2 cellular contexts compared by ENCODE assay signal in genomic region chr6:137849709-137850093, GRCh38.
TF ChIP-seq lines count a peak whose summit lies in the region.

No MANE protein-coding gene starts in this region.

TF ChIP-seq in HCT116, 20 proteins besides CTCF, POLR2A, EP300 and RAD21:
- TF ChIP-seq ZBTB33 (IDR thresholded peaks at IDR 0.05; ENCODE audit: extremely low read depth, insufficient replicate concordance, low read length) (no peak), SP1 (IDR thresholded peaks at IDR 0.05; ENCODE audit: low read depth) (no peak), ATF3 (IDR thresholded peaks at IDR 0.05) (no peak), ELF1 (IDR thresholded peaks at IDR 0.05; ENCODE audit: borderline replicate concordance, low read depth) (no peak), EZH2phosphoT487 (IDR thresholded peaks at IDR 0.05; ENCODE audit: borderline replicate concordance) (no peak), TCF7L2 (IDR thresholded peaks at IDR 0.05; ENCODE audit: borderline replicate concordance, extremely low read depth, insufficient read depth, insufficient read length) (no peak), POLR2AphosphoS5 (IDR thresholded peaks at IDR 0.05; ENCODE audit: low read depth, low read length) (no peak), JUND (IDR thresholded peaks at IDR 0.05) (no peak), EGR1 (IDR thresholded peaks at IDR 0.05; ENCODE audit: low read depth) (no peak), CEBPB (IDR thresholded peaks at IDR 0.05; ENCODE audit: low read depth) (no peak), ZFX (IDR thresholded peaks at IDR 0.05) (no peak)

TF ChIP-seq in GM12878, 131 proteins besides CTCF, POLR2A, EP300 and RAD21 (continues in another document):
- TF ChIP-seq TAF1 (IDR thresholded peaks at IDR 0.05; ENCODE audit: borderline replicate concordance, low read depth, low read length), result no peak
- peak; percentile 41; the same call in 1 of the 2 replicates for TF ChIP-seq NFIC (IDR thresholded peaks at IDR 0.05; ENCODE audit: low read depth, low read length)
- no peak for TF ChIP-seq HDAC6 (IDR thresholded peaks at IDR 0.05; ENCODE audit: unreplicated experiment)
- TF ChIP-seq MTA2 (IDR thresholded peaks at IDR 0.05; ENCODE audit: low read depth), result no peak
- no peak for TF ChIP-seq E2F4 (IDR thresholded peaks at IDR 0.05; ENCODE audit: low read depth, low read length)
- TF ChIP-seq YBX1 (IDR thresholded peaks at IDR 0.05), result no peak
- no peak for TF ChIP-seq IRF4 (IDR thresholded peaks at IDR 0.05; ENCODE audit: low read depth, low read length)
- TF ChIP-seq NBN (IDR thresholded peaks at IDR 0.05), result no peak
- no peak for TF ChIP-seq ATF2 (IDR thresholded peaks at IDR 0.05; ENCODE audit: low read length)
- TF ChIP-seq MEF2B (IDR thresholded peaks at IDR 0.05; ENCODE audit: partially characterized antibody, poor library complexity, severe bottlenecking), result no peak
- no peak for TF ChIP-seq KLF5 (IDR thresholded peaks at IDR 0.05; ENCODE audit: partially characterized antibody)
- no peak for TF ChIP-seq SUPT20H (IDR thresholded peaks at IDR 0.05; ENCODE audit: borderline replicate concordance, control insufficient read depth, low read depth, low read length)
- TF ChIP-seq ZBTB4 (CRISPR knock-in tag; IDR thresholded peaks at IDR 0.05), result no peak
- TF ChIP-seq ZSCAN29 (IDR thresholded peaks at IDR 0.05), result no peak
- no peak for TF ChIP-seq CUX1 (IDR thresholded peaks at IDR 0.05; ENCODE audit: insufficient replicate concordance, low read depth, low read length)
- TF ChIP-seq CBFB (IDR thresholded peaks at IDR 0.05; ENCODE audit: low read depth), result no peak
- TF ChIP-seq HDGF (IDR thresholded peaks at IDR 0.05), result no peak
- no peak for TF ChIP-seq SPI1 (IDR thresholded peaks at IDR 0.05; ENCODE audit: borderline replicate concordance, insufficient read depth, low read depth, low read length)
- TF ChIP-seq ZNF24 (IDR thresholded peaks at IDR 0.05), result no peak
- no peak for TF ChIP-seq NFYA (IDR thresholded peaks at IDR 0.05; ENCODE audit: borderline replicate concordance, low read depth, low read length)
- TF ChIP-seq STAT3 (IDR thresholded peaks at IDR 0.05; ENCODE audit: low read depth, low read length), result no peak
- TF ChIP-seq NR2C2 (IDR thresholded peaks at IDR 0.05; ENCODE audit: borderline replicate concordance, control insufficient read depth, insufficient read length, low read depth), result no peak
- peak; percentile 64 for TF ChIP-seq NR2F1 (conservative IDR thresholded peaks at IDR 0.05)
- TF ChIP-seq CREM (IDR thresholded peaks at IDR 0.05; ENCODE audit: low read depth), result no peak
- TF ChIP-seq ETV6 (conservative IDR thresholded peaks at IDR 0.05 in 1 of 2, IDR thresholded peaks at IDR 0.05 in 1 of 2; ENCODE audit: borderline replicate concordance in 1 of 2, low read depth in 1 of 2), result peak in 1 of 2 experiments; percentile 49; a peak in 2 of 4 replicates
- TF ChIP-seq EGR1 (IDR thresholded peaks at IDR 0.05; ENCODE audit: borderline replicate concordance in 1 of 2, low read depth in 2 of 2, low read length in 2 of 2), result no peak
- TF ChIP-seq MYB (IDR thresholded peaks at IDR 0.05; ENCODE audit: borderline replicate concordance, low read depth, low read length), result no peak
- no peak for TF ChIP-seq ASH2L (IDR thresholded peaks at IDR 0.05; ENCODE audit: borderline replicate concordance, low read depth)
- TF ChIP-seq RAD51 (IDR thresholded peaks at IDR 0.05), result no peak
- TF ChIP-seq STAT1 (conservative IDR thresholded peaks at IDR 0.05), result no peak
- no peak for TF ChIP-seq ESRRA (IDR thresholded peaks at IDR 0.05; ENCODE audit: low read length)
- peak in 1 of 2 experiments; percentile 44; a peak in 1 of 4 replicates for TF ChIP-seq IKZF2 (IDR thresholded peaks at IDR 0.05)
- TF ChIP-seq HSF1 (IDR thresholded peaks at IDR 0.05; ENCODE audit: low read depth, low read length), result no peak
- no peak for TF ChIP-seq GATAD2B (conservative IDR thresholded peaks at IDR 0.05; ENCODE audit: low read depth)
- TF ChIP-seq TARDBP (IDR thresholded peaks at IDR 0.05; ENCODE audit: borderline replicate concordance), result no peak
- TF ChIP-seq ZNF592 (IDR thresholded peaks at IDR 0.05), result no peak
- TF ChIP-seq SREBF2 (IDR thresholded peaks at IDR 0.05; ENCODE audit: low read length), result no peak
- no peak for TF ChIP-seq HCFC1 (IDR thresholded peaks at IDR 0.05; ENCODE audit: low read length)
- no peak for TF ChIP-seq NRF1 (conservative IDR thresholded peaks at IDR 0.05; ENCODE audit: low read depth, low read length)
- no peak for TF ChIP-seq CEBPZ (IDR thresholded peaks at IDR 0.05; ENCODE audit: low read depth, low read length)
